ENCODE assay signal across 20 cellular contexts in the genomic region with DNA sequence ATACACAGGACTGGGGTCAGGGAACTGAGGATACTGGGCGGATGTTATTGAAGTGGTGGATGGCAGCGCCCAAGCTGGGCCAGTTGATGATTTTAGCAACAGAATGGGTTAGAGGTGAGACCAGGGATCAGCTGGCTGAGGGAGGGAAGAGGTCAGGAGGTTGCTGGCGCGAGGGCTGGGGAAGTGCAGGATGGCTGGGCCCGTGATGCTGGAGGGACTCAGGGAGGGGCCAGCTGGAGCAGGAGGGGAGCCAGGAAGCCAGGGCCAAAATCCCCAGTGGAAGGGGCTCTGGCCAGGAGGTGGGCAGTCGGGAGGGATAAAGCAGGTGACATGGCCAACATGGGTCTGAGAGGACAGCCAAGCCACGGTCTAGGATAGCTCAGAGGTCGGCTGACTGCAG.
"Had no signal": no experiment of that assay in that cellular context is flagged by ENCODE, and none has a peak within 500 bp of the region (broad histone marks: within the 10 kb centered on the region; RNA-seq: fewer than 3 reads in every experiment).

No MANE protein-coding gene starts in this region.

- H3K27ac Mint-ChIP-seq: activated CD4-positive, alpha-beta memory T cell treated with anti-CD3 and anti-CD28 coated beads, Interleukin-2, amount 10 ng/mL, durations not matched to agents 7 days and 5 days; activated CD4-positive, alpha-beta T cell treated with anti-CD3 and anti-CD28 coated beads, Interleukin-2, amount 10 ng/mL, durations not matched to agents 24 days and 14 days; naive B cell; T-helper 2 cell treated with Interferon-gamma antibody and Interleukin-4, amounts not matched to agents 5 μg/mL and 100 μg/mL, for 36 hours had no signal

- H3K36me3 Mint-ChIP-seq: activated naive CD4-positive, alpha-beta T cell treated with anti-CD3 and anti-CD28 coated beads, Interleukin-2, amount 50 U/mL, for 72 hours; naive B cell had no signal

- H3K9me3 ChIP-seq: left lung, right lobe of liver, upper lobe of left lung had no signal

- H3K27me3 Mint-ChIP-seq: activated CD4-positive, alpha-beta memory T cell treated with anti-CD3 and anti-CD28 coated beads, Interleukin-2, amount 10 ng/mL, durations not matched to agents 7 days and 5 days; activated CD4-positive, alpha-beta T cell treated with anti-CD3 and anti-CD28 coated beads, Interleukin-2, amount 10 ng/mL, durations not matched to agents 24 days and 14 days; T-cell had no signal

- ATAC-seq: activated CD4-positive, CD25-positive, alpha-beta regulatory T cell treated with anti-CD3 and anti-CD28 coated beads, Interleukin-2, amount 50 U/mL, for 24 hours; activated naive CD4-positive, alpha-beta T cell treated with anti-CD3 and anti-CD28 coated beads, Interleukin-2, amount 50 U/mL, for 72 hours; foreskin keratinocyte; left lung; right lobe of liver; T-cell had no signal

- H3K4me3 ChIP-seq: left lung, lung, right lobe of liver, upper lobe of left lung had no signal

- H3K4me1 ChIP-seq: left lung, parathyroid adenoma, right lobe of liver, upper lobe of left lung had no signal

- H3K9ac ChIP-seq: parathyroid adenoma had no signal

- H3K4me3 Mint-ChIP-seq: activated CD4-positive, alpha-beta memory T cell treated with anti-CD3 and anti-CD28 coated beads, Interleukin-2, amount 10 ng/mL, durations not matched to agents 7 days and 5 days; activated CD4-positive, alpha-beta T cell treated with anti-CD3 and anti-CD28 coated beads, Interleukin-2, amount 10 ng/mL, durations not matched to agents 24 days and 14 days; naive B cell; T-cell; T-helper 2 cell treated with Interferon-gamma antibody and Interleukin-4, amounts not matched to agents 5 μg/mL and 100 μg/mL, for 36 hours had no signal

- H3K79me2 ChIP-seq: parathyroid adenoma had no signal

- H3K27ac ChIP-seq: foreskin keratinocyte, left lung, parathyroid adenoma, right lobe of liver, upper lobe of left lung, VCaP had no signal

- H3K27me3 ChIP-seq: foreskin keratinocyte, left lung, right lobe of liver, upper lobe of left lung had no signal

- H3K9me3 Mint-ChIP-seq: activated CD4-positive, alpha-beta memory T cell treated with anti-CD3 and anti-CD28 coated beads, Interleukin-2, amount 10 ng/mL, durations not matched to agents 7 days and 5 days; activated CD4-positive, alpha-beta T cell treated with anti-CD3 and anti-CD28 coated beads, Interleukin-2, amount 10 ng/mL, durations not matched to agents 24 days and 14 days; activated naive CD4-positive, alpha-beta T cell treated with anti-CD3 and anti-CD28 coated beads, Interleukin-2, amount 50 U/mL, for 72 hours; T-cell; T-helper 2 cell treated with Interferon-gamma antibody and Interleukin-4, amounts not matched to agents 5 μg/mL and 100 μg/mL, for 36 hours had no signal

- DNase-seq: activated CD4-positive, alpha-beta memory T cell treated with anti-CD3 and anti-CD28 coated beads, Interleukin-2, amount 10 ng/mL, durations not matched to agents 7 days and 5 days; activated CD4-positive, alpha-beta T cell treated with anti-CD3 and anti-CD28 coated beads, Interleukin-2, amount 10 ng/mL, durations not matched to agents 24 days and 14 days; dermis blood vessel endothelial cell; effector memory CD4-positive, alpha-beta T cell; foreskin keratinocyte; kidney glomerular epithelial cell; naive B cell; right lobe of liver; small intestine; stimulated activated CD4-positive, alpha-beta T cell treated with anti-CD3 and anti-CD28 coated beads, Interleukin-15, amount 100 ng/mL, for 24 hours; stimulated activated naive CD4-positive, alpha-beta T cell treated with Interleukin-2 at 50 U/mL for 16 hours; T-cell; upper lobe of left lung had no signal

- H2AFZ ChIP-seq: parathyroid adenoma had no signal

- H3K36me3 ChIP-seq: left lung, right lobe of liver, upper lobe of left lung had no signal
